Comparison of ENCODE assay signal across 18 cellular contexts in genomic region chr13:43448605-43449004, GRCh38.
DNase-seq lines count a peak whose midpoint lies in the region; ATAC-seq, FAIRE-seq and TF ChIP-seq lines count a peak whose summit lies in the region.
"Had no signal": no experiment of that assay in that cellular context is flagged by ENCODE, and none has a peak within 500 bp of the region (broad histone marks: within the 10 kb centered on the region; RNA-seq: fewer than 3 reads in every experiment).

No MANE protein-coding gene starts in this region.

- H3K4me3 Mint-ChIP-seq in astrocyte (ENCODE audit: unreplicated experiment): no peak overlapping the region
- no peak overlapping the region for H3K4me3 Mint-ChIP-seq in natural killer cell treated with Interleukin-12 subunit alpha and Interleukin-12 subunit beta and Interleukin-15 and Interleukin-18, amount 100 ng/mL, for 72 hours
- H3K4me3 Mint-ChIP-seq: CD14-positive monocyte, H9 had no signal

- H3K4me1 ChIP-seq in astrocyte (ENCODE audit: insufficient read depth, low read length): no peaks in the 10 kb centered on the region
- H3K4me1 ChIP-seq in osteoblast (ENCODE audit: insufficient read depth, low read length): no peaks in the 10 kb centered on the region
- H3K4me1 ChIP-seq: Caco-2 had no signal

- no peaks in the 10 kb centered on the region for H3K9me3 ChIP-seq in astrocyte (ENCODE audit: insufficient read depth, low read depth, low read length)
- H3K9me3 ChIP-seq in osteoblast (ENCODE audit: low read depth, low read length): no peaks in the 10 kb centered on the region
- H3K9me3 ChIP-seq: Caco-2 had no signal

- H3K36me3 ChIP-seq in astrocyte (ENCODE audit: insufficient read depth, low read length): no peaks in the 10 kb centered on the region
- H3K36me3 ChIP-seq in osteoblast (ENCODE audit: insufficient read depth, low read length): no peaks in the 10 kb centered on the region

- H3K4me3 ChIP-seq in astrocyte (ENCODE audit: insufficient read depth, low read depth, low read length) (no peak overlapping the region), osteoblast (ENCODE audit: insufficient read depth, low read length) (no peak overlapping the region)

- H3K9ac ChIP-seq in astrocyte (ENCODE audit: low read length): no peak overlapping the region

- DNase-seq in DMS79 (lab: John Stamatoyannopoulos, UW) (peak; percentile 23), astrocyte (ENCODE audit: low read depth) (peak; percentile 4), pons (ENCODE audit: low spot score) (peak; percentile 64), osteoblast (ENCODE audit: insufficient read length, low spot score, missing footprints) (no peak), T-helper 2 cell (no peak)
- DNase-seq in stimulated activated CD4-positive, alpha-beta T cell treated with anti-CD3 and anti-CD28 coated beads, Interleukin-4, amount 100 ng/mL, for 24 hours: no peak
- DNase-seq in natural killer cell treated with Interleukin-12 subunit alpha and Interleukin-12 subunit beta and Interleukin-15 and Interleukin-18, amount 100 ng/mL, for 72 hours (ENCODE audit: low spot score): no peak
- DNase-seq: Caco-2, H9, IMR-90, Kasumi-1, NCI-H2081, PC-3 had no signal

- H3K27ac Mint-ChIP-seq in astrocyte (ENCODE audit: unreplicated experiment): no peak overlapping the region
- no peak overlapping the region for H3K27ac Mint-ChIP-seq in natural killer cell treated with Interleukin-12 subunit alpha and Interleukin-12 subunit beta and Interleukin-15 and Interleukin-18, amount 100 ng/mL, for 72 hours
- H3K27ac Mint-ChIP-seq: CD14-positive monocyte, H9 had no signal

- no peaks in the 10 kb centered on the region for H3K27me3 Mint-ChIP-seq in astrocyte (ENCODE audit: low read depth, unreplicated experiment)
- H3K27me3 Mint-ChIP-seq in natural killer cell treated with Interleukin-12 subunit alpha and Interleukin-12 subunit beta and Interleukin-15 and Interleukin-18, amount 100 ng/mL, for 72 hours: peaks cover 4 to 19% of the 10 kb centered on the region in 2 donors

- peaks cover 15% of the 10 kb centered on the region for H3K4me1 Mint-ChIP-seq in astrocyte (ENCODE audit: low read depth, unreplicated experiment)
- H3K4me1 Mint-ChIP-seq in natural killer cell treated with Interleukin-12 subunit alpha and Interleukin-12 subunit beta and Interleukin-15 and Interleukin-18, amount 100 ng/mL, for 72 hours (ENCODE audit: low read depth in 2 of 2): no peaks in the 10 kb centered on the region

- TF ChIP-seq CTCF in astrocyte (IDR thresholded peaks at IDR 0.05; ENCODE audit: insufficient read depth, low read depth, low read length) (no peak), osteoblast (IDR thresholded peaks at IDR 0.05; ENCODE audit: extremely low read depth, low read depth, low read length) (no peak)

- H3K36me3 Mint-ChIP-seq in astrocyte (ENCODE audit: low read depth, unreplicated experiment): peaks cover 2% of the 10 kb centered on the region
- no peaks in the 10 kb centered on the region for H3K36me3 Mint-ChIP-seq in natural killer cell treated with Interleukin-12 subunit alpha and Interleukin-12 subunit beta and Interleukin-15 and Interleukin-18, amount 100 ng/mL, for 72 hours
- H3K36me3 Mint-ChIP-seq: CD14-positive monocyte had no signal

- H3K9me3 Mint-ChIP-seq in astrocyte (ENCODE audit: unreplicated experiment): no peaks in the 10 kb centered on the region
- no peaks in the 10 kb centered on the region for H3K9me3 Mint-ChIP-seq in natural killer cell treated with Interleukin-12 subunit alpha and Interleukin-12 subunit beta and Interleukin-15 and Interleukin-18, amount 100 ng/mL, for 72 hours
- H3K9me3 Mint-ChIP-seq: H9 had no signal

- H4K20me1 ChIP-seq in astrocyte (ENCODE audit: insufficient read depth, low read length): no peaks in the 10 kb centered on the region
- no peaks in the 10 kb centered on the region for H4K20me1 ChIP-seq in osteoblast (ENCODE audit: insufficient read depth, low read length)

- FAIRE-seq in astrocyte (lab: Jason Lieb, UNC) (no peak), islet of Langerhans (lab: Jason Lieb, UNC) (peak; percentile 82)
- FAIRE-seq: A204.1, G401.6, GM12891 had no signal

- no peak overlapping the region for H3K27ac ChIP-seq in astrocyte (ENCODE audit: low read depth, low read length)
- no peak overlapping the region for H3K27ac ChIP-seq in osteoblast (ENCODE audit: low read depth, low read length)

- H3K27me3 ChIP-seq in astrocyte (ENCODE audit: insufficient read depth, low read length): no peaks in the 10 kb centered on the region
- H3K27me3 ChIP-seq in osteoblast (ENCODE audit: insufficient read depth, low read length): no peaks in the 10 kb centered on the region

- no peak for ATAC-seq in natural killer cell treated with Interleukin-12 subunit alpha and Interleukin-12 subunit beta and Interleukin-15 and Interleukin-18, amount 100 ng/mL, for 72 hours
- ATAC-seq: PC-3 had no signal

- no peak overlapping the region for H2AFZ ChIP-seq in astrocyte (ENCODE audit: low read depth, low read length)
- H2AFZ ChIP-seq in osteoblast (ENCODE audit: low read length): no peak overlapping the region

- peak overlapping the region; percentile 41 for H3K4me2 ChIP-seq in astrocyte (ENCODE audit: low read length)
- H3K4me2 ChIP-seq in osteoblast (ENCODE audit: insufficient read depth, low read length): no peak overlapping the region

- H3K79me2 ChIP-seq in astrocyte (ENCODE audit: insufficient read depth, low read length) (no peaks in the 10 kb centered on the region), osteoblast (ENCODE audit: insufficient read depth, low read length) (no peaks in the 10 kb centered on the region)

Comparison
In these comparisons a context has a peak if more than half of its experiments do, and no peak if none do; other contexts are left out.
1. DNase-seq: peak in DMS79 (single experiment), astrocyte (single experiment) and pons (single experiment); none in stimulated activated CD4-positive, alpha-beta T cell treated with anti-CD3 and anti-CD28 coated beads, Interleukin-4, amount 100 ng/mL, for 24 hours (single experiment), osteoblast (single experiment), natural killer cell treated with Interleukin-12 subunit alpha and Interleukin-12 subunit beta and Interleukin-15 and Interleukin-18, amount 100 ng/mL, for 72 hours (single experiment) and T-helper 2 cell (0 of 5).